1 cellular context compared by ENCODE assay signal in genomic region chr3:50237754-50238548, GRCh38.
TF ChIP-seq lines count a peak whose summit lies in the region.

No MANE protein-coding gene starts in this region.

TF ChIP-seq in GM12878, 131 proteins besides CTCF, POLR2A, EP300 and RAD21 (continued from another document and continues in another):
- peak; percentile 73; the same call in 1 of the 2 replicates for TF ChIP-seq SIN3A (IDR thresholded peaks at IDR 0.05; ENCODE audit: low read depth, low read length)
- 0 out of 4 replicates have a peak, but pooled peaks of 1 of the 2 experiments have one; percentile 9 for TF ChIP-seq SRF (IDR thresholded peaks at IDR 0.05; ENCODE audit: low read depth in 2 of 2, low read length in 2 of 2)
- TF ChIP-seq PRDM15 (CRISPR knock-in tag; IDR thresholded peaks at IDR 0.05), result no peak
- no peak for TF ChIP-seq SREBF1 (IDR thresholded peaks at IDR 0.05; ENCODE audit: low read length)
- no peak for TF ChIP-seq KDM1A (IDR thresholded peaks at IDR 0.05; ENCODE audit: borderline replicate concordance)
- TF ChIP-seq TAF1 (IDR thresholded peaks at IDR 0.05; ENCODE audit: borderline replicate concordance, low read depth, low read length), result peak; percentile 73; the same call in 1 of the 2 replicates
- peak; percentile 36 for TF ChIP-seq MEF2B (IDR thresholded peaks at IDR 0.05; ENCODE audit: partially characterized antibody, poor library complexity, severe bottlenecking)
- TF ChIP-seq ZNF24 (IDR thresholded peaks at IDR 0.05), result no peak
- no peak for TF ChIP-seq TBL1XR1 (IDR thresholded peaks at IDR 0.05; ENCODE audit: low read depth, low read length)
- TF ChIP-seq HDAC6 (IDR thresholded peaks at IDR 0.05; ENCODE audit: unreplicated experiment), result no peak
- no peak for TF ChIP-seq HCFC1 (IDR thresholded peaks at IDR 0.05; ENCODE audit: low read length)
- no peak for TF ChIP-seq EED (IDR thresholded peaks at IDR 0.05; ENCODE audit: low read depth)
- TF ChIP-seq STAT3 (IDR thresholded peaks at IDR 0.05; ENCODE audit: low read depth, low read length), result no peak
- TF ChIP-seq NKRF (conservative IDR thresholded peaks at IDR 0.05), result 0 out of 2 replicates have a peak, but pooled peaks have one; percentile 54
- no peak for TF ChIP-seq USF1 (IDR thresholded peaks at IDR 0.05; ENCODE audit: borderline replicate concordance, extremely low read length, insufficient read depth, low read depth, low read length)
- peak; percentile 45; the same call in 1 of the 2 replicates for TF ChIP-seq MXI1 (IDR thresholded peaks at IDR 0.05; ENCODE audit: low read depth, low read length)
- TF ChIP-seq NR2C1 (IDR thresholded peaks at IDR 0.05), result no peak
- TF ChIP-seq ATF7 (IDR thresholded peaks at IDR 0.05; ENCODE audit: low read depth), result no peak
- TF ChIP-seq CUX1 (IDR thresholded peaks at IDR 0.05; ENCODE audit: insufficient replicate concordance, low read depth, low read length), result no peak
- no peak for TF ChIP-seq POU2F2 (IDR thresholded peaks at IDR 0.05; ENCODE audit: borderline replicate concordance, low read depth, low read length)
- TF ChIP-seq SIX5 (IDR thresholded peaks at IDR 0.05; ENCODE audit: low read depth, low read length, severe bottlenecking), result no peak
- TF ChIP-seq ZNF274 (IDR thresholded peaks at IDR 0.05; ENCODE audit: insufficient read depth, insufficient read length), result no peak
- TF ChIP-seq RELB (IDR thresholded peaks at IDR 0.05; ENCODE audit: low read depth), result no peak; the same call in none of the 2 replicates
- TF ChIP-seq TCF7 (IDR thresholded peaks at IDR 0.05; ENCODE audit: borderline replicate concordance), result no peak
- peak; percentile 51 for TF ChIP-seq E4F1 (IDR thresholded peaks at IDR 0.05; ENCODE audit: borderline replicate concordance, partially characterized antibody)
- TF ChIP-seq REST (IDR thresholded peaks at IDR 0.05; ENCODE audit: low read depth, low read length), result no peak
- no peak for TF ChIP-seq IRF4 (IDR thresholded peaks at IDR 0.05; ENCODE audit: low read depth, low read length)
- TF ChIP-seq LARP7 (IDR thresholded peaks at IDR 0.05), result no peak
- peak; percentile 37; the same call in 1 of the 2 replicates for TF ChIP-seq TCF12 (IDR thresholded peaks at IDR 0.05; ENCODE audit: low read depth, low read length)
- TF ChIP-seq KAT2A (conservative IDR thresholded peaks at IDR 0.05; ENCODE audit: control insufficient read depth, low read depth, low read length), result no peak
- TF ChIP-seq MEF2A (IDR thresholded peaks at IDR 0.05; ENCODE audit: insufficient read depth, low read depth, low read length), result no peak
- TF ChIP-seq CHD4 (IDR thresholded peaks at IDR 0.05), result no peak
- TF ChIP-seq RFX5 (IDR thresholded peaks at IDR 0.05; ENCODE audit: low read depth, low read length), result no peak; the same call in 1 of the 2 replicates
- TF ChIP-seq SMC3 (IDR thresholded peaks at IDR 0.05; ENCODE audit: borderline replicate concordance, low read length), result no peak
- no peak for TF ChIP-seq KLF5 (IDR thresholded peaks at IDR 0.05; ENCODE audit: partially characterized antibody)
- TF ChIP-seq SP1 (IDR thresholded peaks at IDR 0.05; ENCODE audit: low read depth, low read length), result peak; percentile 43
- peak in 1 of 2 experiments; percentile 93; a peak in 2 of 3 replicates for TF ChIP-seq EGR1 (IDR thresholded peaks at IDR 0.05; ENCODE audit: borderline replicate concordance in 1 of 2, low read depth in 2 of 2, low read length in 2 of 2)
- no peak for TF ChIP-seq IRF5 (IDR thresholded peaks at IDR 0.05; ENCODE audit: borderline replicate concordance)
